ENCODE assay signal across 9 cellular contexts in the genomic region with DNA sequence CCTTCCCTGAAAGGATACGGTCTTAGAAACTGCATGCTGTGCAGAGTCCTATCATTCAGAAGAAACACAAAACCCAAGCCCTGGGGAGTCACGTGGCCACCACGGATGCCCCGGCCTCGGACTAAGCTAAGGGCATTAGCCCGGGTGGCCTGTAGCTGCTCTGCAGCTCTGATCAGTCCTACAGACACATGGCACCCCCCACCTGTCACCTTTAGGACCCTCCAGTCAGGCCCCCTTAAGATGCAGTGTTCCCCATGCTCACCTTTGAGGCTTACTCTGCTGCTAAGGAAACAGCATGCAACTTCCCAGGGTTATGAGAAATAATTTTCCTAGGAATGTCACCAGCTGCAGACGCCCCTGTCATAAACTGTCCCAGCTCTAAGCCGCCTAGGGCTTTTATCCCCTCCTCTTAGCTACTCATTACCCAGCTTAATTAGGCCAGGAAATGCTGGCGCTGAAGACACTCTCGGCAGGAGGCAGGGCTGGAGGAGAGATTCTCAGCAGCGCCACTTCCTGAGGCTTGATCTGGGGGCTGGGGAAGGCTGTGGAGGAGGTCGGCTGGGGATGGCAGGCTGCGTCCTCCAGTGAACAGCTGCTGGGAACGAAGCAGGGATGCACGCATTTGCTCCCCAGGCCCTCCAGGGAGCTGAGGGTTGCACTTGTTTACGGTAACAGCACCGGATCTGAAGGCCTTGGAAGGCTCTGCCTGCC. TPM values are rescaled to one million over a fixed set of nuclear protein-coding genes. Genes with fewer than 3 reads are reported as not detected.
DNase-seq lines count a peak whose midpoint lies in the region; ATAC-seq and TF ChIP-seq lines count a peak whose summit lies in the region.
"Had no signal": no experiment of that assay in that cellular context is flagged by ENCODE, and none has a peak within 500 bp of the region (broad histone marks: within the 10 kb centered on the region; RNA-seq: fewer than 3 reads in every experiment).

No MANE protein-coding gene starts in this region.

- H3K4me3 Mint-ChIP-seq in activated CD8-positive, alpha-beta memory T cell treated with anti-CD3 and anti-CD28 coated beads, Interleukin-2, amount 10 ng/mL, durations not matched to agents 7 days and 5 days: no peak overlapping the region
- H3K4me3 Mint-ChIP-seq in brain: peak overlapping the region; percentile 43 to 68 (median 65)

- H3K27me3 ChIP-seq in trophoblast cell (ENCODE audit: insufficient read depth, low read length) (no peaks in the 10 kb centered on the region), esophagus squamous epithelium (peaks cover 0 to under 1% (median 0%) of the 10 kb centered on the region in 4 donors)

- no peak overlapping the region for H4K8ac ChIP-seq in trophoblast cell (ENCODE audit: low read depth, low read length)

- H3K4me1 Mint-ChIP-seq in activated CD8-positive, alpha-beta memory T cell treated with anti-CD3 and anti-CD28 coated beads, Interleukin-2, amount 10 ng/mL, durations not matched to agents 7 days and 5 days: peaks cover 31% of the 10 kb centered on the region
- H3K4me1 Mint-ChIP-seq in brain: peaks cover 84% of the 10 kb centered on the region

- no peak overlapping the region for H2BK5ac ChIP-seq in trophoblast cell (ENCODE audit: low read depth, low read length, poor library complexity)

- H3K79me2 ChIP-seq in trophoblast cell (ENCODE audit: control insufficient read depth, insufficient read depth, low read length, poor library complexity): no peaks in the 10 kb centered on the region

- intact Hi-C loops in esophagus squamous epithelium (cut with DNase I): no loop called here

- peak overlapping the region; percentile 5 for H3K4me2 ChIP-seq in trophoblast cell (ENCODE audit: low read length)

- H2AFZ ChIP-seq in trophoblast cell (ENCODE audit: insufficient read depth, low read length, poor library complexity): no peak overlapping the region

- no peak for TF ChIP-seq POLR2A in NB4 (IDR thresholded peaks at IDR 0.05; ENCODE audit: extremely low read depth, insufficient read length)
- no peak for TF ChIP-seq POLR2A in esophagus squamous epithelium (IDR thresholded peaks at IDR 0.05)
- no peak for TF ChIP-seq POLR2A in erythroblast (IDR thresholded peaks at IDR 0.05; ENCODE audit: low read length)

- H2BK12ac ChIP-seq in trophoblast cell (ENCODE audit: low read length): no peak overlapping the region

- DNase-seq in activated CD8-positive, alpha-beta memory T cell treated with anti-CD3 and anti-CD28 coated beads, Interleukin-2, amount 10 ng/mL, durations not matched to agents 7 days and 5 days: peak; percentile 49
- no peak for DNase-seq in activated CD8-positive, alpha-beta memory T cell treated with anti-CD3 and anti-CD28 coated beads for 24 hours
- DNase-seq in NB4 (ENCODE audit: low read depth): peak; percentile 64
- no peak for DNase-seq in trophoblast cell
- no peak for DNase-seq in superior temporal gyrus (ENCODE audit: extremely low spot score)
- no peak for DNase-seq in esophagus squamous epithelium (lab: John Stamatoyannopoulos, UW)
- no peak for DNase-seq in erythroblast (lab: John Stamatoyannopoulos, UW)

- peak; percentile 80 for ATAC-seq in activated CD8-positive, alpha-beta memory T cell treated with anti-CD3 and anti-CD28 coated beads, Interleukin-2, amount 10 ng/mL, durations not matched to agents 7 days and 5 days

- H2AK5ac ChIP-seq in trophoblast cell (ENCODE audit: low read length): no peak overlapping the region

- no peak overlapping the region for H3K9ac ChIP-seq in trophoblast cell (ENCODE audit: low read length)

- no peak overlapping the region for H2BK120ac ChIP-seq in trophoblast cell (ENCODE audit: insufficient read depth, low read length, poor library complexity)

- H4K12ac ChIP-seq in trophoblast cell (ENCODE audit: low read depth, low read length): no peak overlapping the region

- H3K23ac ChIP-seq in trophoblast cell (ENCODE audit: low read length): no peak overlapping the region

- H3K4ac ChIP-seq in trophoblast cell (ENCODE audit: low read depth, low read length): no peak overlapping the region

- H3K27ac ChIP-seq in trophoblast cell (ENCODE audit: low read depth, low read length) (no peak overlapping the region), esophagus squamous epithelium (no peak overlapping the region)
- H3K27ac ChIP-seq: C4-2B had no signal

- H3K4me3 ChIP-seq in NB4 (ENCODE audit: low read depth, low read length) (no peak overlapping the region), trophoblast cell (ENCODE audit: low read depth, low read length) (no peak overlapping the region), esophagus squamous epithelium (no peak overlapping the region)

- H3K4me1 ChIP-seq in trophoblast cell (ENCODE audit: control insufficient read depth in 1 of 2, insufficient read depth in 2 of 2, low read length in 2 of 2): peaks cover 24 to 27% of the 10 kb centered on the region in 2 experiments
- H3K4me1 ChIP-seq in esophagus squamous epithelium: peaks cover 5 to 11% (median 5%) of the 10 kb centered on the region in 3 donors

- CTCF ChIA-PET in activated CD8-positive, alpha-beta memory T cell treated with anti-CD3 and anti-CD28 coated beads, Interleukin-2, amount 10 ng/mL, durations not matched to agents 7 days and 5 days (lab: Charles Lee): interaction anchor here (0.8 to 2.2 kb wide), 9 partner anchors 9 to 191 kb away, joined by 3 to 10 read pairs (median 4); no protein-coding TSS in a partner anchor

- TF ChIP-seq CTCF in NB4 (IDR thresholded peaks at IDR 0.05; ENCODE audit: low read depth, low read length) (no peak), brain (conservative IDR thresholded peaks at IDR 0.05) (no peak), esophagus squamous epithelium (IDR thresholded peaks at IDR 0.05) (no peak)

- no peak overlapping the region for H3K18ac ChIP-seq in trophoblast cell (ENCODE audit: low read length)

- no peaks in the 10 kb centered on the region for H3K27me3 Mint-ChIP-seq in activated CD8-positive, alpha-beta memory T cell treated with anti-CD3 and anti-CD28 coated beads, Interleukin-2, amount 10 ng/mL, durations not matched to agents 7 days and 5 days
- H3K27me3 Mint-ChIP-seq in brain: no peaks in the 10 kb centered on the region

- H3K9me3 ChIP-seq in trophoblast cell (ENCODE audit: insufficient read depth, low read depth, low read length) (peaks cover 2% of the 10 kb centered on the region), esophagus squamous epithelium (no peaks in the 10 kb centered on the region)

- H3K36me3 ChIP-seq in trophoblast cell (ENCODE audit: control insufficient read depth in 1 of 2, insufficient read depth in 2 of 2, low read length in 2 of 2) (no peaks in the 10 kb centered on the region), esophagus squamous epithelium (no peaks in the 10 kb centered on the region)

- no peak overlapping the region for H4K91ac ChIP-seq in trophoblast cell (ENCODE audit: low read depth, low read length)

- H3K36me3 Mint-ChIP-seq in activated CD8-positive, alpha-beta memory T cell treated with anti-CD3 and anti-CD28 coated beads, Interleukin-2, amount 10 ng/mL, durations not matched to agents 7 days and 5 days: no peaks in the 10 kb centered on the region
- no peaks in the 10 kb centered on the region for H3K36me3 Mint-ChIP-seq in brain

- WGBS in trophoblast cell (ENCODE audit: extremely low coverage, insufficient coverage, insufficient read length): no CpG with 5 or more reads among the region's 17 CpGs
- 64 to 89% methylated on average over 2 to 5 of the region's 17 CpGs for WGBS in esophagus squamous epithelium, 2 donors

- H3K14ac ChIP-seq in trophoblast cell (ENCODE audit: low read length): no peak overlapping the region

- H3K27ac Mint-ChIP-seq in activated CD8-positive, alpha-beta memory T cell treated with anti-CD3 and anti-CD28 coated beads, Interleukin-2, amount 10 ng/mL, durations not matched to agents 7 days and 5 days: peak overlapping the region; percentile 31
- peak overlapping the region; percentile 82 to 97 (median 97) for H3K27ac Mint-ChIP-seq in brain

- peaks cover 7% of the 10 kb centered on the region for H3K79me1 ChIP-seq in trophoblast cell (ENCODE audit: low read length)

- no peaks in the 10 kb centered on the region for H3K9me3 Mint-ChIP-seq in activated CD8-positive, alpha-beta memory T cell treated with anti-CD3 and anti-CD28 coated beads, Interleukin-2, amount 10 ng/mL, durations not matched to agents 7 days and 5 days (ENCODE audit: low read depth)
- no peaks in the 10 kb centered on the region for H3K9me3 Mint-ChIP-seq in brain

RNA-seq across cellular contexts. Expression of gene ADA2, which starts 47.2 kb away (rescaled TPM):
- total RNA-seq in activated CD8-positive, alpha-beta memory T cell treated with anti-CD3 and anti-CD28 coated beads, Interleukin-2, amount 10 ng/mL, durations not matched to agents 7 days and 5 days: 10 to 100 TPM; 39.4 to 51.3 TPM
- 108 TPM for polyA plus RNA-seq in brain (ENCODE audit: insufficient read depth, low read depth, low replicate concordance)
- 5.6 and 5.7 TPM in 2 replicates for polyA plus RNA-seq in trophoblast cell (2013)
- total RNA-seq in esophagus squamous epithelium: 10 to 100 TPM in 1 of 4 donors, 1 to 10 TPM in 3; 1.3 to 11.1 (median 5.3) TPM

Comparison
In these comparisons a context has a peak if more than half of its experiments do, and no peak if none do; other contexts are left out.
1. DNase-seq: peak in activated CD8-positive, alpha-beta memory T cell treated with anti-CD3 and anti-CD28 coated beads, Interleukin-2, amount 10 ng/mL, durations not matched to agents 7 days and 5 days (single experiment) and NB4 (single experiment); none in activated CD8-positive, alpha-beta memory T cell treated with anti-CD3 and anti-CD28 coated beads for 24 hours (single experiment), trophoblast cell (0 of 2), superior temporal gyrus (single experiment), esophagus squamous epithelium (single experiment) and erythroblast (0 of 2).